In genomic region chr2:3044587-3045317, GRCh38 we compare ENCODE assay signal across 13 cellular contexts.
"Had no signal": no experiment of that assay in that cellular context is flagged by ENCODE, and none has a peak within 500 bp of the region (broad histone marks: within the 10 kb centered on the region; RNA-seq: fewer than 3 reads in every experiment).

No MANE protein-coding gene starts in this region.

- H3K36me3 Mint-ChIP-seq: WTC11 had no signal

- ATAC-seq: WTC11 had no signal

- H3K4me3 Mint-ChIP-seq: dendritic cell treated with granulocyte-macrophage colony-stimulating factor and Interleukin-4, amounts not matched to agents 40 ng/mL and 50 ng/mL, for 4 days; nephron progenitor cell; stimulated activated naive CD8-positive, alpha-beta T cell treated with anti-CD3 and anti-CD28 coated beads, Interleukin-15, Interleukin-2, amounts not matched to agents 100 ng/mL and 50 ng/mL, for 24 hours; WTC11 had no signal

- H3K27ac Mint-ChIP-seq: dendritic cell treated with granulocyte-macrophage colony-stimulating factor and Interleukin-4, amounts not matched to agents 40 ng/mL and 50 ng/mL, for 4 days; nephron progenitor cell; stimulated activated naive CD8-positive, alpha-beta T cell treated with anti-CD3 and anti-CD28 coated beads, Interleukin-15, Interleukin-2, amounts not matched to agents 100 ng/mL and 50 ng/mL, for 24 hours; WTC11 had no signal

- H3K9me3 Mint-ChIP-seq: dendritic cell treated with granulocyte-macrophage colony-stimulating factor and Interleukin-4, amounts not matched to agents 40 ng/mL and 50 ng/mL, for 4 days; stimulated activated naive CD8-positive, alpha-beta T cell treated with anti-CD3 and anti-CD28 coated beads, Interleukin-15, Interleukin-2, amounts not matched to agents 100 ng/mL and 50 ng/mL, for 24 hours had no signal

- H3K27me3 Mint-ChIP-seq: dendritic cell treated with granulocyte-macrophage colony-stimulating factor and Interleukin-4, amounts not matched to agents 40 ng/mL and 50 ng/mL, for 4 days; stimulated activated naive CD8-positive, alpha-beta T cell treated with anti-CD3 and anti-CD28 coated beads, Interleukin-15, Interleukin-2, amounts not matched to agents 100 ng/mL and 50 ng/mL, for 24 hours had no signal

- DNase-seq: activated CD4-positive, alpha-beta T cell treated with anti-CD3 and anti-CD28 coated beads for 48 hours; activated naive CD4-positive, alpha-beta T cell treated with anti-CD3 and anti-CD28 coated beads, Interleukin-2, amount 50 U/mL, for 16 hours; caudate nucleus; mammary epithelial cell; nephron progenitor cell; sigmoid colon; stimulated activated CD4-positive, alpha-beta T cell treated with anti-CD3 and anti-CD28 coated beads, Interleukin-12 subunit alpha, Interleukin-12 subunit beta, amount 100 ng/mL, for 4 hours; stimulated activated CD4-positive, alpha-beta T cell treated with anti-CD3 and anti-CD28 coated beads, Interleukin-2, amount 100 ng/mL, for 48 hours; stimulated activated CD8-positive, alpha-beta memory T cell treated with anti-CD3 and anti-CD28 coated beads, Interleukin-4, amount 100 ng/mL, for 48 hours; testis had no signal

- H3K4me1 Mint-ChIP-seq: WTC11 had no signal
